In genomic region chr12:49088190-49088931, GRCh38 we compare ENCODE assay signal across 8 cellular contexts. TPM values are rescaled to one million over a fixed set of nuclear protein-coding genes. Genes with fewer than 3 reads are reported as not detected.
DNase-seq lines count a peak whose midpoint lies in the region; TF ChIP-seq lines count a peak whose summit lies in the region.

No MANE protein-coding gene starts in this region.

- H3K27ac ChIP-seq in HEK293 (ENCODE audit: extremely low read depth, low read depth, low read length) (no peak overlapping the region), parathyroid adenoma (no peak overlapping the region), transverse colon (no peak overlapping the region)

- H3K27me3 ChIP-seq in parathyroid adenoma (ENCODE audit: control insufficient read depth, insufficient read depth, low read length) (peaks cover 25% of the 10 kb centered on the region), transverse colon (peaks cover 51% of the 10 kb centered on the region)

- no peak overlapping the region for H3K4me3 Mint-ChIP-seq in activated naive CD4-positive, alpha-beta T cell treated with anti-CD3 and anti-CD28 coated beads for 36 hours

- in situ Hi-C loops in transverse colon (cut with MboI; ENCODE audit: low pct_ligation_motif_present in 1 of 4, low pct_unique_long_range_greater_than_20kb in 1 of 4, low sequenced_read_pairs in 3 of 4): loop anchor here in 3 of 4 donors (10.0 to 25.0 kb wide), 2 partner anchors 146 to 149 kb away; no protein-coding TSS in a partner anchor

- TF ChIP-seq CTCF in HEK293 (tag by site-specific recombination; IDR thresholded peaks at IDR 0.05) (peak; percentile 97), parathyroid adenoma (IDR thresholded peaks at IDR 0.05) (peak; percentile 81), transverse colon (IDR thresholded peaks at IDR 0.05) (peak; percentile 77 to 90 (median 87))

- peaks cover 40% of the 10 kb centered on the region for H3K4me1 Mint-ChIP-seq in activated naive CD4-positive, alpha-beta T cell treated with anti-CD3 and anti-CD28 coated beads for 36 hours (ENCODE audit: low read depth)

- H3K79me2 ChIP-seq in parathyroid adenoma: no peaks in the 10 kb centered on the region

- H2AFZ ChIP-seq in parathyroid adenoma: peak overlapping the region; percentile 66

- no peaks in the 10 kb centered on the region for H3K9me3 Mint-ChIP-seq in activated naive CD4-positive, alpha-beta T cell treated with anti-CD3 and anti-CD28 coated beads for 36 hours

- DNase-seq in EH (ENCODE audit: low read depth): peak; percentile 90
- peak; percentile 92 for DNase-seq in NAMALWA (ENCODE audit: low spot score)
- peak; percentile 93 for DNase-seq in SIG-M5 treated with dmso at 0.1 percent for 504 hours (lab: John Stamatoyannopoulos, UW; ENCODE audit: unreplicated experiment)
- peak; percentile 80 for DNase-seq in activated naive CD4-positive, alpha-beta T cell treated with anti-CD3 and anti-CD28 coated beads for 36 hours
- DNase-seq in germinal center (ENCODE audit: low spot score): peak; percentile 80
- DNase-seq in transverse colon: peak; percentile 73

- intact Hi-C loops in activated naive CD4-positive, alpha-beta T cell treated with anti-CD3 and anti-CD28 coated beads for 36 hours (cut with micrococcal nuclease): loop anchor here (1.0 to 5.0 kb wide), 6 partner anchors 10 to 254 kb away; partner anchors contain the start of gene LMBR1L
- intact Hi-C loops in transverse colon (cut with DNase I; ENCODE audit: low total_unique reads): loop anchor here (5.0 to 10.0 kb wide), 2 partner anchors 34 to 146 kb away; no protein-coding TSS in a partner anchor

- POLR2A ChIA-PET in HEK293 (lab: Yijun Ruan, JAX): interaction anchor here (0.5 to 2.2 kb wide), 12 partner anchors 10 to 177 kb away, joined by 3 to 31 read pairs (median 4); partner anchors contain the start of genes LMBR1L, RHEBL1, TUBA1A and TUBA1B

- H3K4me1 ChIP-seq in HEK293 (ENCODE audit: control insufficient read depth, insufficient read depth, low read length) (no peaks in the 10 kb centered on the region), parathyroid adenoma (peaks cover 13% of the 10 kb centered on the region), transverse colon (peaks cover 21 to 42% (median 29%) of the 10 kb centered on the region in 4 donors)

- H3K9ac ChIP-seq in parathyroid adenoma: no peak overlapping the region

- peak overlapping the region; percentile 42 for H3K4me2 ChIP-seq in parathyroid adenoma (ENCODE audit: low read length)

- H3K27ac Mint-ChIP-seq in activated naive CD4-positive, alpha-beta T cell treated with anti-CD3 and anti-CD28 coated beads for 36 hours: no peak overlapping the region

- no peak for TF ChIP-seq POLR2A in transverse colon (IDR thresholded peaks at IDR 0.05)

- WGBS in transverse colon (ENCODE audit: low coverage in 1 of 2), 2 donors: 3 to 7% methylated on average over 3 to 18 of the region's 18 CpGs

- H3K27me3 Mint-ChIP-seq in activated naive CD4-positive, alpha-beta T cell treated with anti-CD3 and anti-CD28 coated beads for 36 hours (ENCODE audit: low read depth): peaks cover 51% of the 10 kb centered on the region

- no peaks in the 10 kb centered on the region for H3K36me3 ChIP-seq in HEK293 (ENCODE audit: control insufficient read depth in 2 of 2, insufficient read depth in 1 of 2, low read length in 2 of 2)
- H3K36me3 ChIP-seq in parathyroid adenoma (ENCODE audit: control insufficient read depth, insufficient read depth, low read length): no peaks in the 10 kb centered on the region
- no peaks in the 10 kb centered on the region for H3K36me3 ChIP-seq in transverse colon

- H3K9me3 ChIP-seq in HEK293 (ENCODE audit: control insufficient read depth, insufficient read depth, low read depth, low read length): no peaks in the 10 kb centered on the region
- H3K9me3 ChIP-seq in parathyroid adenoma (ENCODE audit: control insufficient read depth, low read length): no peaks in the 10 kb centered on the region
- no peaks in the 10 kb centered on the region for H3K9me3 ChIP-seq in transverse colon

- TF ChIP-seq EP300 in transverse colon (IDR thresholded peaks at IDR 0.05; ENCODE audit: low read depth): no peak

- no peaks in the 10 kb centered on the region for H3K36me3 Mint-ChIP-seq in activated naive CD4-positive, alpha-beta T cell treated with anti-CD3 and anti-CD28 coated beads for 36 hours (ENCODE audit: low read depth)

- H3K4me3 ChIP-seq in HEK293 (ENCODE audit: low read depth, low read length) (peak overlapping the region; percentile 25), parathyroid adenoma (ENCODE audit: low read depth, low read length) (peak overlapping the region; percentile 6), transverse colon (no peak overlapping the region)

- CTCF ChIA-PET in HEK293 (lab: Yijun Ruan, JAX): interaction anchor here (0.6 to 6.2 kb wide), 54 partner anchors 9 to 867 kb away, joined by 3 to 131 read pairs (median 4); partner anchors contain the start of genes LMBR1L, PRPH, RHEBL1 and TUBA1B
- CTCF ChIA-PET in activated naive CD4-positive, alpha-beta T cell treated with anti-CD3 and anti-CD28 coated beads for 36 hours (lab: Charles Lee): interaction anchor here (0.7 to 6.9 kb wide), 42 partner anchors 10 to 222 kb away, joined by 3 to 209 read pairs (median 5); partner anchors contain the start of genes ARF3, DDN, KMT2D and LMBR1L

TF ChIP-seq in HEK293, 187 proteins besides CTCF, POLR2A, EP300 and RAD21 (continues in another document):
- TF ChIP-seq GFI1B (tag by site-specific recombination; IDR thresholded peaks at IDR 0.05) (no peak), ZNF830 (tag by site-specific recombination; IDR thresholded peaks at IDR 0.05; ENCODE audit: low read depth) (no peak), ZNF223 (tag by site-specific recombination; IDR thresholded peaks at IDR 0.05) (no peak), ZNF280C (tag by site-specific recombination; IDR thresholded peaks at IDR 0.05) (no peak), ZNF280D (tag by site-specific recombination; IDR thresholded peaks at IDR 0.05) (no peak), ZNF114 (tag by site-specific recombination; IDR thresholded peaks at IDR 0.05) (no peak)

RNA-seq across cellular contexts. Expression of gene DHH, which starts 6.2 kb away (rescaled TPM):
- under 1 TPM in 1 of 2 experiments, not detected in 1; 0.07 TPM for total RNA-seq in activated naive CD4-positive, alpha-beta T cell treated with anti-CD3 and anti-CD28 coated beads for 36 hours
- total RNA-seq in transverse colon: under 1 TPM in 2 of 4 donors, not detected in 2; 0.27 to 0.32 TPM

RNA-seq across cellular contexts. Expression of gene RHEBL1, which starts 18.6 kb away (rescaled TPM):
- total RNA-seq in activated naive CD4-positive, alpha-beta T cell treated with anti-CD3 and anti-CD28 coated beads for 36 hours: 10 to 100 TPM; 11.8 to 15.2 TPM
- not detected for total RNA-seq in transverse colon

RNA-seq across cellular contexts. Expression of gene LMBR1L, which starts 22.3 kb away (rescaled TPM):
- total RNA-seq in activated naive CD4-positive, alpha-beta T cell treated with anti-CD3 and anti-CD28 coated beads for 36 hours: 10 to 100 TPM; 60.1 to 66.8 TPM
- total RNA-seq in transverse colon: 100 to 1,000 TPM in 1 of 4 donors, 10 to 100 TPM in 3; 72.6 to 125 (median 82.1) TPM

RNA-seq across cellular contexts. Expression of gene KMT2D, which starts 27.8 kb away (rescaled TPM):
- 10 to 100 TPM; 44.9 to 49.0 TPM for total RNA-seq in activated naive CD4-positive, alpha-beta T cell treated with anti-CD3 and anti-CD28 coated beads for 36 hours
- 100 to 1,000 TPM in 1 of 4 donors, 10 to 100 TPM in 3; 50.0 to 351 (median 78.0) TPM for total RNA-seq in transverse colon

RNA-seq across cellular contexts. Expression of gene TUBA1B, which starts 42.8 kb away (rescaled TPM):
- 1,000 to 10,000 TPM; 2,826 to 2,914 TPM for total RNA-seq in activated naive CD4-positive, alpha-beta T cell treated with anti-CD3 and anti-CD28 coated beads for 36 hours
- total RNA-seq in transverse colon: 100 to 1,000 TPM; 219 to 390 (median 319) TPM

Comparison
In these comparisons a context has a peak if more than half of its experiments do, and no peak if none do; other contexts are left out.
1. H3K4me3 ChIP-seq: peak in HEK293 (single experiment) and parathyroid adenoma (single experiment); none in transverse colon (0 of 4).
2. RNA of gene RHEBL1, which starts 18.6 kb away (total RNA-seq): 11.8 to 15.2 TPM in activated naive CD4-positive, alpha-beta T cell treated with anti-CD3 and anti-CD28 coated beads for 36 hours; not detected in transverse colon; every median in the first group is over 10 times any median in the second.
3. Peak in every context shown above with its lines, with median percentiles within 50 percentile points of each other: DNase-seq and CTCF ChIP-seq.